ENCODE assay signal across 27 cellular contexts in genomic region chr11:118065375-118065774, GRCh38. TPM values are rescaled to one million over a fixed set of nuclear protein-coding genes. Genes with fewer than 3 reads are reported as not detected.
"Had no signal": no experiment of that assay in that cellular context is flagged by ENCODE, and none has a peak within 500 bp of the region (broad histone marks: within the 10 kb centered on the region; RNA-seq: fewer than 3 reads in every experiment).

No MANE protein-coding gene starts in this region.

- DNase-seq: Kasumi-1; MM.1S; NCI-H1092 treated with DMSO at 0.1 percent for 48 hours; NCI-H1436; NCI-H187; NCI-H2029; NCI-H2081 treated with DMSO at 0.1 percent for 48 hours; NCI-H2171; NCI-H226; NCI-H446; NCI-H510A; NCI-H524 treated with DMSO at 0.1 percent for 48 hours; NCI-H69; NCI-H774; NK-92 treated with Interleukin-12 subunit alpha and Interleukin-12 subunit beta, amount 100 ng/mL, for 24 hours; PC-3; SHP77 treated with DMSO at 0.1 percent for 48 hours; SJCRH30 had no signal

- H3K27ac ChIP-seq: HL-60, KMS-11, RWPE1, SJCRH30 had no signal

- H3K9me3 ChIP-seq: SJCRH30 had no signal

- H3K4me3 Mint-ChIP-seq: IgD-negative memory B cell had no signal

- H3K27me3 ChIP-seq: SJCRH30 had no signal

- H3K4me3 ChIP-seq: K562, SJCRH30 had no signal

- H3K9me3 Mint-ChIP-seq: IgD-negative memory B cell had no signal

- H3K36me3 Mint-ChIP-seq: IgD-negative memory B cell had no signal

- H3K4me1 ChIP-seq: SJCRH30 had no signal

- ATAC-seq: K562, Panc1, PC-3, Right ventricle myocardium inferior, SK-N-SH treated with all-trans-retinoic acid at 6 μM for 48 hours had no signal

- H3K36me3 ChIP-seq: SJCRH30 had no signal

RNA-seq across cellular contexts. Expression of gene TMPRSS4, which starts 11.5 kb away (rescaled TPM):
- total RNA-seq: M059J, Right ventricle myocardium inferior, SJCRH30 had no signal
- polyA plus RNA-seq: IgD-negative memory B cell had no signal

RNA-seq across cellular contexts. Expression of gene SMIM35, which starts 21.4 kb away (rescaled TPM):
- total RNA-seq: K562, M059J, PC-3, Right ventricle myocardium inferior, SJCRH30 had no signal
